ENCODE assay signal across 17 cellular contexts in the genomic region with DNA sequence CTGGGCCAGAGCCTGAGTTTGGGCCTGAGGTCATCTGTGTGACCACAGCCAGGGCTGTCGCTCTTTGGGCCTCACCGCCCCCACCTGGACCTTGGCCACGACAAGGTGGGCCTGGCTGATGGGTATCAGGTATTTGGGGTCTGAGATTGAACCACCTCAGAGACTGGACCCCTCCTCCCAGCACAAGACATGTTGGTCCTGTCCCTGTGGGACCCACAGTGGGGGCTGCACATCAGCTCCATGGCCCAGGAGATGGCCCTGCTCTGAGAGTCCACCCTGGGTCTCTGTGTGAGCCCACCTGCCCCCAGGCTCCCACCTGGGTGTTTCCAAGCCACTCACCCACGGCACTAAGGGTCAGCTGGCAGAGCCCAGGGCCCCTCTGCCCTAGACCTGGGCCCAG. TPM values are rescaled to one million over a fixed set of nuclear protein-coding genes. Genes with fewer than 3 reads are reported as not detected.
DNase-seq lines count a peak whose midpoint lies in the region; ATAC-seq and TF ChIP-seq lines count a peak whose summit lies in the region.
"Had no signal": no experiment of that assay in that cellular context is flagged by ENCODE, and none has a peak within 500 bp of the region (broad histone marks: within the 10 kb centered on the region; RNA-seq: fewer than 3 reads in every experiment).

No MANE protein-coding gene starts in this region.

- TF ChIP-seq CTCF in esophagus squamous epithelium (IDR thresholded peaks at IDR 0.05), result no peak
- TF ChIP-seq CTCF in RWPE1 (conservative IDR thresholded peaks at IDR 0.05; ENCODE audit: low read depth), result no peak

- H3K9me3 ChIP-seq in esophagus squamous epithelium, result no peaks in the 10 kb centered on the region
- H3K9me3 ChIP-seq in skeletal muscle tissue (ENCODE audit: control insufficient read depth in 3 of 3, low read length in 3 of 3), result no peaks in the 10 kb centered on the region
- H3K9me3 ChIP-seq: MG63, tibial nerve had no signal

- H3K4me3 Mint-ChIP-seq in activated T-cell treated with anti-CD3 and anti-CD28 coated beads, Interleukin-2, amount 50 U/mL, for 4 hours, result peak overlapping the region; percentile 67
- H3K4me3 Mint-ChIP-seq in T-cell, result peak overlapping the region; percentile 28 to 68 (median 67)

- CTCF ChIA-PET in T-cell (lab: Charles Lee) (interaction anchor here in 1 of 2 donors (1.1 kb wide), 1 partner anchor 79 kb away, joined by 6 read pairs; no protein-coding TSS in a partner anchor), RWPE1 (lab: Yijun Ruan, JAX) (interaction anchor here (0.6 to 0.7 kb wide), 2 partner anchors 89 to 171 kb away, joined by 3 to 5 read pairs; no protein-coding TSS in a partner anchor)

- H3K9ac ChIP-seq in skeletal muscle tissue (ENCODE audit: low read depth in 1 of 3, low read length in 3 of 3), result no peak overlapping the region

- H3K36me3 Mint-ChIP-seq in activated T-cell treated with anti-CD3 and anti-CD28 coated beads, Interleukin-2, amount 50 U/mL, for 4 hours (ENCODE audit: insufficient read depth), result no peaks in the 10 kb centered on the region
- no peaks in the 10 kb centered on the region for H3K36me3 Mint-ChIP-seq in T-cell

- no peaks in the 10 kb centered on the region for H3K36me3 ChIP-seq in esophagus squamous epithelium
- no peaks in the 10 kb centered on the region for H3K36me3 ChIP-seq in skeletal muscle tissue (ENCODE audit: control insufficient read depth in 3 of 3, insufficient read depth in 3 of 3, low read length in 3 of 3)
- H3K36me3 ChIP-seq: brain microvascular endothelial cell, MG63, tibial nerve, WERI-Rb-1 had no signal

- intact Hi-C loops in esophagus squamous epithelium (cut with DNase I), result no loop called here

- peaks cover 8 to 33% (median 23%) of the 10 kb centered on the region in 3 donors for H3K4me1 ChIP-seq in esophagus squamous epithelium
- peaks cover 3 to 5% (median 4%) of the 10 kb centered on the region in 3 donors for H3K4me1 ChIP-seq in skeletal muscle tissue (ENCODE audit: control insufficient read depth in 3 of 3, insufficient read depth in 3 of 3, low read length in 3 of 3)

- H3K4me3 ChIP-seq in esophagus squamous epithelium, result peak overlapping the region in 3 of 4 donors; percentile 35 to 67 (median 52)
- peak overlapping the region in 2 of 3 donors; percentile 9 to 24 for H3K4me3 ChIP-seq in skeletal muscle tissue (ENCODE audit: low read length in 3 of 3)
- H3K4me3 ChIP-seq: MG63 had no signal

- ATAC-seq in activated T-cell treated with anti-CD3 and anti-CD28 coated beads, Interleukin-2, amount 50 U/mL, for 4 hours, result no peak
- ATAC-seq in T-cell (replicated peaks in 1 of 4) (no peak), GM21528 (IDR thresholded peaks at IDR 0.05; ENCODE audit: low FRiP score, unreplicated experiment) (no peak)

- no CpG with 5 or more reads among the region's 4 CpGs for WGBS in esophagus squamous epithelium, 2 donors

- POLR2A ChIA-PET in T-cell (lab: Charles Lee), result no interaction called here
- POLR2A ChIA-PET in RWPE1 (lab: Yijun Ruan, JAX; ENCODE audit: low non-redundant PET), result no interaction called here

- DNase-seq in activated T-cell treated with anti-CD3 and anti-CD28 coated beads, Interleukin-2, amount 50 U/mL, for 4 hours, result no peak
- DNase-seq in activated T-cell treated with anti-CD3 and anti-CD28 coated beads, Interleukin-2, amount 50 U/mL, for 1 hour, result no peak
- no peak for DNase-seq in T-cell
- DNase-seq in esophagus squamous epithelium (lab: John Stamatoyannopoulos, UW), result no peak
- DNase-seq in RWPE1 (ENCODE audit: low spot score), result no peak
- no peak for DNase-seq in NCI-H2227 (lab: John Stamatoyannopoulos, UW; ENCODE audit: unreplicated experiment)
- DNase-seq: activated gamma-delta T cell treated with Interleukin-2 at 50 U/mL for 16 hours; brain microvascular endothelial cell; effector CD8-positive, alpha-beta T cell; MG63; NCI-H2029; stimulated activated CD4-positive, alpha-beta T cell treated with anti-CD3 and anti-CD28 coated beads, Interleukin-2, amount 100 ng/mL, for 24 hours; WERI-Rb-1 had no signal

- H3K4me1 Mint-ChIP-seq in activated T-cell treated with anti-CD3 and anti-CD28 coated beads, Interleukin-2, amount 50 U/mL, for 4 hours (ENCODE audit: low read depth), result peaks cover 4% of the 10 kb centered on the region
- H3K4me1 Mint-ChIP-seq in T-cell, result peaks cover 3 to 9% (median 4%) of the 10 kb centered on the region in 3 donors

- peaks cover 0 to 83% (median 21%) of the 10 kb centered on the region in 4 donors for H3K27me3 ChIP-seq in esophagus squamous epithelium
- H3K27me3 ChIP-seq in skeletal muscle tissue (ENCODE audit: control insufficient read depth in 3 of 3, insufficient read depth in 3 of 3, low read length in 3 of 3), result peaks cover 40 to 59% (median 59%) of the 10 kb centered on the region in 3 donors

- H3K27ac ChIP-seq in esophagus squamous epithelium, result no peak overlapping the region
- no peak overlapping the region for H3K27ac ChIP-seq in skeletal muscle tissue (ENCODE audit: low read depth, low read length)
- H3K27ac ChIP-seq in RWPE1, result no peak overlapping the region
- H3K27ac ChIP-seq: brain microvascular endothelial cell, WERI-Rb-1 had no signal

- peaks cover 39% of the 10 kb centered on the region for H3K27me3 Mint-ChIP-seq in activated T-cell treated with anti-CD3 and anti-CD28 coated beads, Interleukin-2, amount 50 U/mL, for 4 hours (ENCODE audit: low read depth)
- peaks cover 14 to 43% of the 10 kb centered on the region in 2 donors for H3K27me3 Mint-ChIP-seq in T-cell

- no peak for TF ChIP-seq POLR2A in esophagus squamous epithelium (IDR thresholded peaks at IDR 0.05)

- H3K9me3 Mint-ChIP-seq in activated T-cell treated with anti-CD3 and anti-CD28 coated beads, Interleukin-2, amount 50 U/mL, for 4 hours, result no peaks in the 10 kb centered on the region
- H3K9me3 Mint-ChIP-seq in T-cell, result no peaks in the 10 kb centered on the region

- no peak overlapping the region for H3K27ac Mint-ChIP-seq in T-cell

RNA-seq across cellular contexts. Expression of a gene that starts 20.6 kb away (rescaled TPM):
- total RNA-seq in activated T-cell treated with anti-CD3 and anti-CD28 coated beads, Interleukin-2, amount 50 U/mL, for 4 hours, result 1 to 10 TPM in 2 of 3 donors, under 1 TPM in 1; 0.53 to 3.9 (median 2.0) TPM
- 1 to 10 TPM in 3 of 5 donors, under 1 TPM in 1, not detected in 1; 0.23 to 1.9 (median 1.6) TPM for total RNA-seq in T-cell
- 1 to 10 TPM in 1 of 4 donors, under 1 TPM in 2, not detected in 1; 0.47 to 1.5 (median 0.53) TPM for total RNA-seq in esophagus squamous epithelium
- total RNA-seq in skeletal muscle tissue, result 1.0 TPM
- total RNA-seq: fibroblast of villous mesenchyme had no signal
